Comparison of ENCODE assay signal across 13 cellular contexts in genomic region chr19:18387395-18387794, GRCh38. TPM values are rescaled to one million over a fixed set of nuclear protein-coding genes. Genes with fewer than 3 reads are reported as not detected.
DNase-seq lines count a peak whose midpoint lies in the region; ATAC-seq, FAIRE-seq and TF ChIP-seq lines count a peak whose summit lies in the region.
"Had no signal": no experiment of that assay in that cellular context is flagged by ENCODE, and none has a peak within 500 bp of the region (broad histone marks: within the 10 kb centered on the region; RNA-seq: fewer than 3 reads in every experiment).

No MANE protein-coding gene starts in this region.

- H3K14ac ChIP-seq in H9 (ENCODE audit: insufficient read depth, low read length): no peak overlapping the region

- H3K27me3 ChIP-seq in H9 (ENCODE audit: insufficient read depth, low read length) (no peaks in the 10 kb centered on the region), bronchial epithelial cell (ENCODE audit: control insufficient read depth, insufficient read depth, low read length) (no peaks in the 10 kb centered on the region)

- no peak overlapping the region for H4K91ac ChIP-seq in H9 (ENCODE audit: insufficient read length, low read depth, low read length)

- no peak overlapping the region for H3T11ph ChIP-seq in H9 (ENCODE audit: low read length)

- ATAC-seq in A549 (no peak), mucosa of descending colon (no peak), GM21423 (IDR thresholded peaks at IDR 0.05; ENCODE audit: unreplicated experiment) (no peak), GM19035 (IDR thresholded peaks at IDR 0.05; ENCODE audit: unreplicated experiment) (no peak)

- 36% methylated on average over 1 of the region's 1 CpG for WGBS in A549 (ENCODE audit: missing lambda C conversion rate)
- no CpG with 5 or more reads among the region's 1 CpG for WGBS in H9 (ENCODE audit: extremely low coverage, insufficient read length, low lambda C conversion rate)

- no peaks in the 10 kb centered on the region for H3K23me2 ChIP-seq in H9 (ENCODE audit: insufficient read length, low read depth, low read length, poor library complexity, severe bottlenecking)

- H3K23ac ChIP-seq in H9 (ENCODE audit: insufficient read length, low read depth, low read length): no peak overlapping the region

- intact Hi-C loops in mucosa of descending colon (cut with DNase I, micrococcal nuclease): no loop called here

- peak overlapping the region in 1 of 2 experiments; percentile 36; a peak in 3 of 5 replicates for H3K4me3 Mint-ChIP-seq in H9

- no peak for TF ChIP-seq EP300 in A549 (IDR thresholded peaks at IDR 0.05)

- H3K27me3 Mint-ChIP-seq in H9 (ENCODE audit: low read depth): peaks cover 39% of the 10 kb centered on the region

- no peak overlapping the region for H4K5ac ChIP-seq in H9 (ENCODE audit: insufficient read length, low read depth, low read length)

- FAIRE-seq in A549 (lab: Jason Lieb, UNC) (no peak), bronchial epithelial cell (lab: Jason Lieb, UNC) (no peak)

- no peak for TF ChIP-seq POLR2A in A549 (IDR thresholded peaks at IDR 0.05; ENCODE audit: low read length)

- no peaks in the 10 kb centered on the region for H3K79me2 ChIP-seq in H9 (ENCODE audit: insufficient read depth, low read length)

- H3K9me3 ChIP-seq in A549 (no peaks in the 10 kb centered on the region), H9 (ENCODE audit: control insufficient read depth, low read depth, low read length) (no peaks in the 10 kb centered on the region), mucosa of descending colon (no peaks in the 10 kb centered on the region)

- no peaks in the 10 kb centered on the region for H3K79me1 ChIP-seq in H9 (ENCODE audit: insufficient read depth, low read depth, low read length, poor library complexity, severe bottlenecking)

- H2BK15ac ChIP-seq in H9 (ENCODE audit: low read depth, low read length): no peak overlapping the region

- DNase-seq in A549 (ENCODE audit: low read depth in 1 of 2, low spot score in 1 of 2) (no peak), H9 (no peak), bronchial epithelial cell (ENCODE audit: low read depth) (no peak), mucosa of descending colon (no peak), NCI-H2171 (lab: John Stamatoyannopoulos, UW) (no peak)
- no peak for DNase-seq in activated effector memory CD4-positive, alpha-beta T cell treated with Interleukin-2 at 50 U/mL for 16 hours
- DNase-seq: activated CD8-positive, alpha-beta memory T cell treated with anti-CD3 and anti-CD28 coated beads, Interleukin-2, amount 10 ng/mL, durations not matched to agents 7 days and 5 days; DMS 273 treated with DMSO at 0.1 percent for 48 hours; endodermal cell; NCI-H1092 had no signal

- no peak overlapping the region for H3K18ac ChIP-seq in H9 (ENCODE audit: insufficient read length, low read depth, low read length)

- H3K4me1 ChIP-seq in A549 (peaks cover 35% of the 10 kb centered on the region), H9 (ENCODE audit: insufficient read depth, low read length) (no peaks in the 10 kb centered on the region), mucosa of descending colon (ENCODE audit: low read depth) (peaks cover 11% of the 10 kb centered on the region)

- H3K4me3 ChIP-seq in A549: peak overlapping the region; percentile 98
- H3K4me3 ChIP-seq in bronchial epithelial cell (ENCODE audit: low read depth, low read length): peak overlapping the region; percentile 55
- peak overlapping the region; percentile 30 for H3K4me3 ChIP-seq in mucosa of descending colon

- H2AFZ ChIP-seq in H9 (ENCODE audit: low read length): no peak overlapping the region

- no peak overlapping the region for H2BK5ac ChIP-seq in H9 (ENCODE audit: insufficient read length, low read length)

- no peak overlapping the region for H4K8ac ChIP-seq in H9 (replicated peaks; ENCODE audit: insufficient read length, low read depth, low read length)

- no peak overlapping the region for H2BK12ac ChIP-seq in H9 (ENCODE audit: insufficient read length, low read depth, low read length)

- H3K9ac ChIP-seq in H9 (ENCODE audit: extremely low read depth, insufficient read length, low read length): no peak overlapping the region

- no peaks in the 10 kb centered on the region for H4K20me1 ChIP-seq in H9 (ENCODE audit: control insufficient read depth, insufficient read depth, insufficient read length)

- H3K36me3 Mint-ChIP-seq in H9 (ENCODE audit: insufficient read depth in 1 of 3, low read depth in 3 of 3): peaks cover 0 to 5% (median 5%) of the 10 kb centered on the region in 3 experiments; a peak in 1 of 7 replicates
- H3K36me3 Mint-ChIP-seq: activated CD8-positive, alpha-beta memory T cell treated with anti-CD3 and anti-CD28 coated beads, Interleukin-2, amount 10 ng/mL, durations not matched to agents 7 days and 5 days had no signal

- peak overlapping the region; percentile 97 to 99 for H3K27ac ChIP-seq in A549
- no peak overlapping the region for H3K27ac ChIP-seq in H9 (ENCODE audit: insufficient read length, low read depth, low read length)

- peaks cover 14% of the 10 kb centered on the region for H3K36me3 ChIP-seq in bronchial epithelial cell (ENCODE audit: control insufficient read depth, insufficient read depth, low read length)
- no peaks in the 10 kb centered on the region for H3K36me3 ChIP-seq in mucosa of descending colon (ENCODE audit: low read depth)

- TF ChIP-seq CTCF in A549 (IDR thresholded peaks at IDR 0.05) (no peak), H9 (conservative IDR thresholded peaks at IDR 0.05) (no peak), bronchial epithelial cell (IDR thresholded peaks at IDR 0.05; ENCODE audit: insufficient read depth, low read length, severe bottlenecking) (no peak), mucosa of descending colon (IDR thresholded peaks at IDR 0.05) (no peak)

- no peak overlapping the region for H3K4ac ChIP-seq in H9 (ENCODE audit: low read depth, low read length)

- no peak overlapping the region for H2BK20ac ChIP-seq in H9 (ENCODE audit: low read depth, low read length, poor library complexity, severe bottlenecking)

- H3K9me3 Mint-ChIP-seq in H9: no peaks in the 10 kb centered on the region
- H3K9me3 Mint-ChIP-seq: endodermal cell had no signal

- no peak for TF ChIP-seq RAD21 in A549 (conservative IDR thresholded peaks at IDR 0.05 in 1 of 2, IDR thresholded peaks at IDR 0.05 in 1 of 2)

- H3K27ac Mint-ChIP-seq in H9: no peak overlapping the region
- H3K27ac Mint-ChIP-seq: activated CD8-positive, alpha-beta memory T cell treated with anti-CD3 and anti-CD28 coated beads, Interleukin-2, amount 10 ng/mL, durations not matched to agents 7 days and 5 days; endodermal cell had no signal

- no peak overlapping the region for H2BK120ac ChIP-seq in H9 (ENCODE audit: low read depth, low read length, poor library complexity, severe bottlenecking)

- CTCF ChIA-PET in A549 (lab: Yijun Ruan, JAX): interaction anchor here (1.0 to 7.5 kb wide), 21 partner anchors 10 to 163 kb away, joined by 3 to 75 read pairs (median 11); partner anchors contain the start of genes LRRC25, LSM4 and SSBP4

- no peak overlapping the region for H2AK5ac ChIP-seq in H9 (ENCODE audit: insufficient read length, low read length)

- POLR2A ChIA-PET in A549 (lab: Yijun Ruan, JAX): interaction anchor here (0.6 to 3.0 kb wide), 4 partner anchors 9 to 64 kb away, joined by 3 to 36 read pairs (median 6); partner anchors contain the start of gene LSM4

- no peak overlapping the region for H3K56ac ChIP-seq in H9 (ENCODE audit: insufficient read length, low read depth, low read length)

- peaks cover 19 to 22% of the 10 kb centered on the region in 2 experiments for H3K4me1 Mint-ChIP-seq in H9

- H3K4me2 ChIP-seq in A549 (peak overlapping the region; percentile 92), H9 (ENCODE audit: insufficient read depth, insufficient read length, low read length) (peak overlapping the region; percentile 5)

RNA-seq across cellular contexts. Expression of gene GDF15, which starts 1.4 kb away (rescaled TPM):
- polyA plus RNA-seq in A549 (2011; rRNA removed) (67.8 and 78.5 TPM in 2 replicates), A549 (2017; fragmentation: RNase III; extraction: RNeasy Plus Mini Kit Qiagen cat#74134 plus additional on column Dnase treatment) (53.4 to 58.4 TPM (median 56.9 TPM) in 3 replicates)
- 120 and 188 TPM in 2 replicates for polyA plus RNA-seq in A549 (2012; cell fraction: cytosol; rRNA removed)
- 132 and 182 TPM in 2 replicates for polyA plus RNA-seq in A549 (2012; cell fraction: nucleus; rRNA removed)
- polyA minus RNA-seq in A549 (2011; rRNA and poly(A)+ RNA removed): 33.4 and 59.6 TPM in 2 replicates
- total RNA-seq in H9 (2021) (5.7 and 7.0 TPM in 2 replicates), bronchial epithelial cell (123 and 166 TPM in 2 replicates), mucosa of descending colon (10 to 100 TPM; 13.8 to 28.2 (median 20.4) TPM)
- total RNA-seq: activated CD8-positive, alpha-beta memory T cell treated with anti-CD3 and anti-CD28 coated beads, Interleukin-2, amount 10 ng/mL, durations not matched to agents 7 days and 5 days had no signal

RNA-seq across cellular contexts. Expression of gene LRRC25, which starts 10.0 kb away (rescaled TPM):
- polyA plus RNA-seq in A549 (2011; rRNA removed) (not detected in 2 replicates), A549 (2017; fragmentation: RNase III; extraction: RNeasy Plus Mini Kit Qiagen cat#74134 plus additional on column Dnase treatment) (not detected in 3 replicates)
- polyA plus RNA-seq in A549 (2012; cell fraction: cytosol; rRNA removed): not detected in 2 replicates
- not detected in 2 replicates for polyA plus RNA-seq in A549 (2012; cell fraction: nucleus; rRNA removed)
- polyA minus RNA-seq in A549 (2011; rRNA and poly(A)+ RNA removed): not detected in 2 replicates
- total RNA-seq in H9 (2021) (0.18 TPM in 1 of 2 replicates, not detected in the other), bronchial epithelial cell (under 0.01 TPM in 1 of 2 replicates, not detected in the other), mucosa of descending colon (1 to 10 TPM; 2.1 to 8.8 (median 5.8) TPM)
- total RNA-seq: endodermal cell, myocyte had no signal

RNA-seq across cellular contexts. Expression of gene SSBP4, which starts 31.8 kb away (rescaled TPM):
- polyA plus RNA-seq in A549 (2011; rRNA removed): 5.4 and 6.9 TPM in 2 replicates
- 28.5 and 47.8 TPM in 2 replicates for polyA plus RNA-seq in A549 (2012; cell fraction: cytosol; rRNA removed)
- polyA plus RNA-seq in A549 (2012; cell fraction: nucleus; rRNA removed): 69.4 and 124 TPM in 2 replicates
- polyA plus RNA-seq in A549 (2017; fragmentation: RNase III; extraction: RNeasy Plus Mini Kit Qiagen cat#74134 plus additional on column Dnase treatment): 37.8 to 43.2 TPM (median 41.5 TPM) in 3 replicates
- polyA minus RNA-seq in A549 (2011; rRNA and poly(A)+ RNA removed): 5.0 and 10.7 TPM in 2 replicates
- 46.1 and 50.0 TPM in 2 replicates for total RNA-seq in H9 (2021)
- 13.2 and 17.1 TPM in 2 replicates for total RNA-seq in bronchial epithelial cell
- total RNA-seq in mucosa of descending colon: 10 to 100 TPM; 31.2 to 48.6 (median 41.1) TPM

RNA-seq across cellular contexts. Expression of gene PGPEP1, which starts 47.0 kb away (rescaled TPM):
- polyA plus RNA-seq in A549 (2011; rRNA removed) (7.1 and 8.6 TPM in 2 replicates), A549 (2017; fragmentation: RNase III; extraction: RNeasy Plus Mini Kit Qiagen cat#74134 plus additional on column Dnase treatment) (4.5 to 5.9 TPM (median 5.3 TPM) in 3 replicates)
- polyA plus RNA-seq in A549 (2012; cell fraction: cytosol; rRNA removed): 2.4 and 3.9 TPM in 2 replicates
- 2.9 and 3.5 TPM in 2 replicates for polyA plus RNA-seq in A549 (2012; cell fraction: nucleus; rRNA removed)
- polyA minus RNA-seq in A549 (2011; rRNA and poly(A)+ RNA removed): 23.2 and 30.1 TPM in 2 replicates
- total RNA-seq in H9 (2021) (61.4 and 64.8 TPM in 2 replicates), bronchial epithelial cell (8.2 and 12.6 TPM in 2 replicates), mucosa of descending colon (10 to 100 TPM; 77.1 to 97.4 (median 91.5) TPM)

RNA-seq across cellular contexts. Expression of gene ISYNA1, which starts 50.5 kb away (rescaled TPM):
- polyA plus RNA-seq in A549 (2011; rRNA removed) (17.6 and 18.0 TPM in 2 replicates), A549 (2017; fragmentation: RNase III; extraction: RNeasy Plus Mini Kit Qiagen cat#74134 plus additional on column Dnase treatment) (48.5 to 71.0 TPM (median 60.7 TPM) in 3 replicates)
- polyA plus RNA-seq in A549 (2012; cell fraction: cytosol; rRNA removed): 43.0 and 56.5 TPM in 2 replicates
- polyA plus RNA-seq in A549 (2012; cell fraction: nucleus; rRNA removed): 199 and 307 TPM in 2 replicates
- 17.4 and 29.8 TPM in 2 replicates for polyA minus RNA-seq in A549 (2011; rRNA and poly(A)+ RNA removed)
- total RNA-seq in H9 (2021) (241 and 255 TPM in 2 replicates), bronchial epithelial cell (6.7 and 15.3 TPM in 2 replicates), mucosa of descending colon (10 to 100 TPM; 10.2 to 20.0 (median 13.2) TPM)

Comparison
In these comparisons a context has a peak if more than half of its experiments do, and no peak if none do; other contexts are left out.
1. H3K4me3 ChIP-seq: peak in every context shown above with its lines; median percentile 98 in A549; 55 in bronchial epithelial cell; 30 in mucosa of descending colon.